In the genomic region with DNA sequence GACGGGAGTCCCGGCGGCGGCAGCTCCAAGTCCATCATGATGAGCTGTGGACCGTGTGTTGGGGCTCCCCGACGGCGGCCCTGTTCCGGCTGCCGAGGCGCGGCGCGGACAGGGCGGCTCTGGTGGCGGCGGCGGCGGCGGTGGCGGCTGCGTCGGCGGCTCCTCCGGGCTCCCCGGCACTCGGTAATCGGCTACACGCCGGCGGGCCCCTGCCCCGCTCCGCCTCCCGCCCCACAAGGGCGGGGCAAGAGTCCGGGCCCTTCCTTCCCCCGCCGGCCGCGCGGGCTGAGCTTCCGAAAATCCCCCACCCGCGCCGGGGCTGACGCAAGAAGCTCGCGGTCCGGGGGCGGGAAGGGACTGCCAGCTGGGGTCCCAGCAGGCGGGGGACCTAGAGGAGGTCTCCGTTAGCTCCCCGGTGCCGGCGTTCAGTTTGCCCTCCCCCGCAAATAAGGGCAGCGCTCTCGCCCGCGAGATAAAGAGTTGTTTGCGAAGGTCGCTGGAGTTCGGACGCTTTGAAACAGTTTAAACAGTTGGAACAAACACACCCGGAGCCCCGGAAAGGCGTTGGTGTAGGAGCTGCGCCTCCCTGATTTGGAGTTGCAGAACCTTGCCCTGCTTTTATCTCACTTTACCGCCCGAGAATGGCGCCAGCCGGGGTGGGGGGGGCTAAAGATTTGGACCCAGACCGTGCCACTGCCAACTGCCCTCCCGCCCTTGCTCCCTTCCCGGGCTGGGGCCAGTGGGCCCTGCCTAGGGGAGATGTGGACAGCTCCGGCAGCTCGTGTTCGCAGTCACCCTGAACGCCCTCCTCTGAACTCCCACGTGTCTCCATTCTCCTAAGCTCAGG, we compare ENCODE assay signal across 1 cellular context.
TF ChIP-seq lines count a peak whose summit lies in the region.

A gene (minus strand): TSS at position 189 of the 847 bp plus-strand sequence. CDS start 151 bp downstream, at position 38.

TF ChIP-seq in K562, 482 proteins besides CTCF, POLR2A, EP300 and RAD21 (continued from another document and continues in another):
- TF ChIP-seq, protein P1, sequence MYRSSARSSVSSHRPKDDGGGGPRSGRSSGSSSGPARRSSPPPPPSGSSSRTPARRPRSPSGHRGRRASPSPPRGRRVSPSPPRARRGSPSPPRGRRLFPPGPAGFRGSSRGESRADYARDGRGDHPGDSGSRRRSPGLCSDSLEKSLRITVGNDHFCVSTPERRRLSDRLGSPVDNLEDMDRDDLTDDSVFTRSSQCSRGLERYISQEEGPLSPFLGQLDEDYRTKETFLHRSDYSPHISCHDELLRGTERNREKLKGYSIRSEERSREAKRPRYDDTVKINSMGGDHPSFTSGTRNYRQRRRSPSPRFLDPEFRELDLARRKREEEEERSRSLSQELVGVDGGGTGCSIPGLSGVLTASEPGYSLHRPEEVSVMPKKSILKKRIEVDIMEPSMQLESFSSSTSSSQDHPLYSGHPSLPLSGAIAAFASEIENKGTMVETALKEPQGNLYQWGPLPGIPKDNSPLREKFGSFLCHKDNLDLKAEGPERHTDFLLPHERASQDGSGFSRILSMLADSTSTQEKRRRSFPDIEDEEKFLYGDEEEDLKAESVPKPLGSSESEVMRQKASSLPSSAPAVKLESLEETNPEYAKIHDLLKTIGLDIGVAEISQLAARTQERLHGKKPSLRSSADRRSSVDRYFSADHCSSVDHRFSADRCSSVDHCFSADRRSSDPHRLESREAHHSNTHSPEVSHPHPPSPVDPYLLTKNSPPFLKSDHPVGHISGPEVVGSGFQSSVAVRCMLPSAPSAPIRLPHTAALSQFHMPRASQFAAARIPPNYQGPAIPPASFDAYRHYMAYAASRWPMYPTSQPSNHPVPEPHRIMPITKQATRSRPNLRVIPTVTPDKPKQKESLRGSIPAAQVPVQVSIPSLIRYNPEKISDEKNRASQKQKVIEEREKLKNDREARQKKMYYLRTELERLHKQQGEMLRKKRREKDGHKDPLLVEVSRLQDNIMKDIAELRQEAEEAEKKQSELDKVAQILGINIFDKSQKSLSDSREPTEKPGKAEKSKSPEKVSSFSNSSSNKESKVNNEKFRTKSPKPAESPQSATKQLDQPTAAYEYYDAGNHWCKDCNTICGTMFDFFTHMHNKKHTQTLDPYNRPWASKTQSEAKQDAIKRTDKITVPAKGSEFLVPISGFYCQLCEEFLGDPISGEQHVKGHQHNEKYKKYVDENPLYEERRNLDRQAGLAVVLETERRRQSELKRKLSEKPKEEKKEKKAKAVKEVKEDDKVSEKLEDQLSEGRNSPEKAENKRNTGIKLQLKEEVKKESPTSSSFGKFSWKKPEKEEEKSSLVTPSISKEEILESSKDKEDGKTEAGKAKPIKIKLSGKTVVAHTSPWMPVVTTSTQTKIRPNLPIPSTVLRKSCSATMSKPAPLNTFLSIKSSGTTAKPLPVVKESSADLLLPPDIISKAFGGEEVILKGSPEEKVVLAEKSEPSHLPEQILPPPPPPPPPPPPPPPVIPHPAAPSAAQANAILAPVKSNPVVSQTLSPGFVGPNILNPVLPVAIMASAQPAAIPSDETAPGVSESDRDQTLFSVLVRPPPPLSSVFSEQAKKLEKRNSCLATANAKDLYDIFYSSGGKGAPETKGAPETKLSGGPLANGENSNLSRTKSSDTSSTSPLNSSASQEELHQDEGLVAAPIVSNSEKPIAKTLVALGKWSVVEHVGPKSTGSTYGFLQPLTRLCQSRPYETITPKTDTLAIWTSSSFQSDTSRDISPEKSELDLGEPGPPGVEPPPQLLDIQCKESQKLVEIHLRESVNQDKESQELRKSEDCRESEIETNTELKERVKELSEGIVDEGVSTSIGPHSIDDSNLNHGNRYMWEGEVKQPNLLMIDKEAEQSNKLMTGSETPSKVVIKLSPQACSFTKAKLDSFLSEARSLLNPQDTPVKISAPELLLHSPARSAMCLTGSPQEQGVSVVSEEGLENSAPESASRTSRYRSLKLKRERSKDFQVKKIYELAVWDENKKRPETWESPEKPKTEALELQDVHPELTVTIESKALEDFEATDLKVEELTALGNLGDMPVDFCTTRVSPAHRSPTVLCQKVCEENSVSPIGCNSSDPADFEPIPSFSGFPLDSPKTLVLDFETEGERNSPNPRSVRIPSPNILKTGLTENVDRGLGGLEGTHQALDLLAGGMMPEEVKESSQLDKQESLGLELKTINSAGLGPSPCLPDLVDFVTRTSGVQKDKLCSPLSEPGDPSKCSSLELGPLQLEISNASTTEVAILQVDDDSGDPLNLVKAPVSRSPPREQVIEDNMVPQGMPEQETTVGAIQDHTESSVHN (IDR thresholded peaks at IDR 0.05; ENCODE audit: borderline replicate concordance in 1 of 2, low read depth in 1 of 2) = peak in 1 of 2 experiments; percentile 86; a peak in 2 of 4 replicates
- TF ChIP-seq ZBTB17 (CRISPR knock-in tag; IDR thresholded peaks at IDR 0.05) (peak; percentile 99), SMARCA4 (IDR thresholded peaks at IDR 0.05) (no peak), ZNF76 (CRISPR knock-in tag; IDR thresholded peaks at IDR 0.05; ENCODE audit: borderline replicate concordance) (no peak), FOXA1 (IDR thresholded peaks at IDR 0.05; ENCODE audit: borderline replicate concordance) (no peak), ZZZ3 (IDR thresholded peaks at IDR 0.05) (no peak), NR2C1 (IDR thresholded peaks at IDR 0.05) (no peak), NR2C1 (tag; IDR thresholded peaks at IDR 0.05) (peak; percentile 49; the same call in 1 of the 2 replicates), ZNF12 (CRISPR knock-in tag; IDR thresholded peaks at IDR 0.05) (peak; percentile 85), ZNF175 (CRISPR knock-in tag; IDR thresholded peaks at IDR 0.05; ENCODE audit: low read depth) (peak; percentile 69), FOXM1 (IDR thresholded peaks at IDR 0.05; ENCODE audit: low read depth) (peak; percentile 78), FOXM1 (CRISPR knock-in tag; IDR thresholded peaks at IDR 0.05; ENCODE audit: low read depth) (no peak; the same call in none of the 2 replicates), EWSR1 (IDR thresholded peaks at IDR 0.05; ENCODE audit: borderline replicate concordance, low read depth, partially characterized antibody) (no peak), ZNF764 (CRISPR knock-in tag; IDR thresholded peaks at IDR 0.05; ENCODE audit: low read depth) (no peak), HDGF (IDR thresholded peaks at IDR 0.05) (no peak), HNRNPLL (IDR thresholded peaks at IDR 0.05; ENCODE audit: low read depth, low read length, poor library complexity, severe bottlenecking) (peak; percentile 83), NFRKB (IDR thresholded peaks at IDR 0.05; ENCODE audit: low read depth) (peak; percentile 99), RBM17 (IDR thresholded peaks at IDR 0.05; ENCODE audit: borderline replicate concordance, low read depth, low read length) (no peak), SIN3B (IDR thresholded peaks at IDR 0.05; ENCODE audit: low read depth) (peak; percentile 74; the same call in 1 of the 2 replicates), FOXJ2 (tag; IDR thresholded peaks at IDR 0.05) (no peak), TRIM24 (IDR thresholded peaks at IDR 0.05) (peak; percentile 76 to 79), ZNF408 (CRISPR knock-in tag; IDR thresholded peaks at IDR 0.05; ENCODE audit: low read depth) (no peak), YBX1 (IDR thresholded peaks at IDR 0.05) (no peak), MTA1 (IDR thresholded peaks at IDR 0.05; ENCODE audit: borderline replicate concordance) (peak; percentile 37; the same call in 1 of the 2 replicates), MYNN (IDR thresholded peaks at IDR 0.05) (0 out of 2 replicates have a peak, but pooled peaks have one; percentile 45), MYNN (CRISPR knock-in tag; IDR thresholded peaks at IDR 0.05) (no peak), ZNF133 (CRISPR knock-in tag; IDR thresholded peaks at IDR 0.05) (peak; percentile 83; the same call in 1 of the 2 replicates), TFAM (CRISPR knock-in tag; conservative IDR thresholded peaks at IDR 0.05) (no peak), CREM (IDR thresholded peaks at IDR 0.05; ENCODE audit: low read depth) (peak; percentile 87), ARID1B (IDR thresholded peaks at IDR 0.05) (peak; percentile 91), MEF2D (tag; conservative IDR thresholded peaks at IDR 0.05; ENCODE audit: low read depth) (peak; percentile 76), SREBF1 (IDR thresholded peaks at IDR 0.05; ENCODE audit: borderline replicate concordance, low read depth, low read length) (no peak), BDP1 (IDR thresholded peaks at IDR 0.05; ENCODE audit: insufficient read depth, insufficient read length) (no peak), KDM1A (IDR thresholded peaks at IDR 0.05) (peak; percentile 70 to 77; a peak in 3 of 4 replicates), ZNF324 (CRISPR knock-in tag; IDR thresholded peaks at IDR 0.05) (no peak), CSDE1 (IDR thresholded peaks at IDR 0.05) (no peak), SAFB (IDR thresholded peaks at IDR 0.05; ENCODE audit: borderline replicate concordance, low read depth, low read length) (no peak), HDAC3 (IDR thresholded peaks at IDR 0.05; ENCODE audit: borderline replicate concordance, partially characterized antibody) (peak; percentile 85), ZKSCAN3 (CRISPR knock-in tag; IDR thresholded peaks at IDR 0.05) (no peak)
- TF ChIP-seq, protein P2, sequence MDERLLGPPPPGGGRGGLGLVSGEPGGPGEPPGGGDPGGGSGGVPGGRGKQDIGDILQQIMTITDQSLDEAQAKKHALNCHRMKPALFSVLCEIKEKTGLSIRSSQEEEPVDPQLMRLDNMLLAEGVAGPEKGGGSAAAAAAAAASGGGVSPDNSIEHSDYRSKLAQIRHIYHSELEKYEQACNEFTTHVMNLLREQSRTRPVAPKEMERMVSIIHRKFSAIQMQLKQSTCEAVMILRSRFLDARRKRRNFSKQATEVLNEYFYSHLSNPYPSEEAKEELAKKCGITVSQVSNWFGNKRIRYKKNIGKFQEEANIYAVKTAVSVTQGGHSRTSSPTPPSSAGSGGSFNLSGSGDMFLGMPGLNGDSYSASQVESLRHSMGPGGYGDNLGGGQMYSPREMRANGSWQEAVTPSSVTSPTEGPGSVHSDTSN (CRISPR knock-in tag; IDR thresholded peaks at IDR 0.05; ENCODE audit: low read depth) = no peak
- TF ChIP-seq, protein P2 (tag; conservative IDR thresholded peaks at IDR 0.05; ENCODE audit: low read depth) = no peak
- TF ChIP-seq, protein P3, sequence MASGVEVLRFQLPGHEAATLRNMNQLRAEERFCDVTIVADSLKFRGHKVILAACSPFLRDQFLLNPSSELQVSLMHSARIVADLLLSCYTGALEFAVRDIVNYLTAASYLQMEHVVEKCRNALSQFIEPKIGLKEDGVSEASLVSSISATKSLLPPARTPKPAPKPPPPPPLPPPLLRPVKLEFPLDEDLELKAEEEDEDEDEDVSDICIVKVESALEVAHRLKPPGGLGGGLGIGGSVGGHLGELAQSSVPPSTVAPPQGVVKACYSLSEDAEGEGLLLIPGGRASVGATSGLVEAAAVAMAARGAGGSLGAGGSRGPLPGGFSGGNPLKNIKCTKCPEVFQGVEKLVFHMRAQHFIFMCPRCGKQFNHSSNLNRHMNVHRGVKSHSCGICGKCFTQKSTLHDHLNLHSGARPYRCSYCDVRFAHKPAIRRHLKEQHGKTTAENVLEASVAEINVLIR (CRISPR knock-in tag; IDR thresholded peaks at IDR 0.05) = no peak; the same call in 1 of the 2 replicates
- TF ChIP-seq, protein P4, sequence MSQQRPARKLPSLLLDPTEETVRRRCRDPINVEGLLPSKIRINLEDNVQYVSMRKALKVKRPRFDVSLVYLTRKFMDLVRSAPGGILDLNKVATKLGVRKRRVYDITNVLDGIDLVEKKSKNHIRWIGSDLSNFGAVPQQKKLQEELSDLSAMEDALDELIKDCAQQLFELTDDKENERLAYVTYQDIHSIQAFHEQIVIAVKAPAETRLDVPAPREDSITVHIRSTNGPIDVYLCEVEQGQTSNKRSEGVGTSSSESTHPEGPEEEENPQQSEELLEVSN (IDR thresholded peaks at IDR 0.05; ENCODE audit: borderline replicate concordance in 1 of 2, extremely low read depth in 1 of 2, insufficient read depth in 1 of 2, insufficient read length in 1 of 2, low read depth in 1 of 2, low read length in 1 of 2, poor library complexity in 1 of 2, severe bottlenecking in 1 of 2) = peak; percentile 58 to 76
- TF ChIP-seq, protein P5, sequence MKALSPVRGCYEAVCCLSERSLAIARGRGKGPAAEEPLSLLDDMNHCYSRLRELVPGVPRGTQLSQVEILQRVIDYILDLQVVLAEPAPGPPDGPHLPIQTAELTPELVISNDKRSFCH (CRISPR knock-in tag; IDR thresholded peaks at IDR 0.05) = no peak
- TF ChIP-seq, protein P5 (tag; IDR thresholded peaks at IDR 0.05) = peak; percentile 83
- TF ChIP-seq, protein P6, sequence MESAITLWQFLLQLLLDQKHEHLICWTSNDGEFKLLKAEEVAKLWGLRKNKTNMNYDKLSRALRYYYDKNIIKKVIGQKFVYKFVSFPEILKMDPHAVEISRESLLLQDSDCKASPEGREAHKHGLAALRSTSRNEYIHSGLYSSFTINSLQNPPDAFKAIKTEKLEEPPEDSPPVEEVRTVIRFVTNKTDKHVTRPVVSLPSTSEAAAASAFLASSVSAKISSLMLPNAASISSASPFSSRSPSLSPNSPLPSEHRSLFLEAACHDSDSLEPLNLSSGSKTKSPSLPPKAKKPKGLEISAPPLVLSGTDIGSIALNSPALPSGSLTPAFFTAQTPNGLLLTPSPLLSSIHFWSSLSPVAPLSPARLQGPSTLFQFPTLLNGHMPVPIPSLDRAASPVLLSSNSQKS (CRISPR knock-in tag; IDR thresholded peaks at IDR 0.05) = no peak
- TF ChIP-seq, protein P7, sequence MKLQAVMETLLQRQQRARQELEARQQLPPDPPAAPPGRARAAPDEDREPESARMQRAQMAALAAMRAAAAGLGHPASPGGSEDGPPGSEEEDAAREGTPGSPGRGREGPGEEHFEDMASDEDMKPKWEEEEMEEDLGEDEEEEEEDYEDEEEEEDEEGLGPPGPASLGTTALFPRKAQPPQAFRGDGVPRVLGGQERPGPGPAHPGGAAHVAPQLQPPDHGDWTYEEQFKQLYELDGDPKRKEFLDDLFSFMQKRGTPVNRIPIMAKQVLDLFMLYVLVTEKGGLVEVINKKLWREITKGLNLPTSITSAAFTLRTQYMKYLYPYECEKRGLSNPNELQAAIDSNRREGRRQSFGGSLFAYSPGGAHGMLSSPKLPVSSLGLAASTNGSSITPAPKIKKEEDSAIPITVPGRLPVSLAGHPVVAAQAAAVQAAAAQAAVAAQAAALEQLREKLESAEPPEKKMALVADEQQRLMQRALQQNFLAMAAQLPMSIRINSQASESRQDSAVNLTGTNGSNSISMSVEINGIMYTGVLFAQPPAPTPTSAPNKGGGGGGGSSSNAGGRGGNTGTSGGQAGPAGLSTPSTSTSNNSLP (IDR thresholded peaks at IDR 0.05; ENCODE audit: borderline replicate concordance, low read depth, low read length) = no peak
